In genomic region chr9:128454991-128455390, GRCh38 we compare ENCODE assay signal across 1 cellular context.
TF ChIP-seq lines count a peak whose summit lies in the region.

No MANE protein-coding gene starts in this region.

TF ChIP-seq in IMR-90, 13 proteins besides CTCF, POLR2A, EP300 and RAD21:
- TF ChIP-seq RFX5 (IDR thresholded peaks at IDR 0.05; ENCODE audit: low read depth, low read length), result no peak
- no peak for TF ChIP-seq FOS (IDR thresholded peaks at IDR 0.05; ENCODE audit: low read depth, low read length)
- no peak for TF ChIP-seq NFE2L2 (IDR thresholded peaks at IDR 0.05; ENCODE audit: low read depth, low read length)
- TF ChIP-seq ELK1 (IDR thresholded peaks at IDR 0.05; ENCODE audit: borderline replicate concordance, low read depth, low read length), result no peak
- TF ChIP-seq SMC3 (IDR thresholded peaks at IDR 0.05; ENCODE audit: low read depth, low read length), result no peak
- no peak for TF ChIP-seq RCOR1 (IDR thresholded peaks at IDR 0.05; ENCODE audit: insufficient replicate concordance, low read length)
- no peak for TF ChIP-seq CEBPB (IDR thresholded peaks at IDR 0.05; ENCODE audit: low read depth, low read length)
- TF ChIP-seq USF2 (IDR thresholded peaks at IDR 0.05; ENCODE audit: low read depth, low read length), result no peak
